1 cellular context compared by ENCODE assay signal in genomic region chr2:26679857-26680256, GRCh38.
TF ChIP-seq lines count a peak whose summit lies in the region.

No MANE protein-coding gene starts in this region.

TF ChIP-seq in HepG2, 621 proteins besides CTCF, POLR2A, EP300 and RAD21 (continued from another document):
- TF ChIP-seq IRF1 (CRISPR knock-in tag; IDR thresholded peaks at IDR 0.05; ENCODE audit: low read depth) (no peak), ZNF552 (CRISPR knock-in tag; IDR thresholded peaks at IDR 0.05; ENCODE audit: borderline replicate concordance) (no peak), AKAP8 (CRISPR knock-in tag; IDR thresholded peaks at IDR 0.05) (no peak), ZNF432 (CRISPR knock-in tag; IDR thresholded peaks at IDR 0.05; ENCODE audit: borderline replicate concordance) (no peak), POLR2AphosphoS5 (IDR thresholded peaks at IDR 0.05; ENCODE audit: low read depth, low read length) (no peak)
TF ChIP-seq in HepG2: peak in this region for 1.
